ENCODE assay signal across 31 cellular contexts in the genomic region with DNA sequence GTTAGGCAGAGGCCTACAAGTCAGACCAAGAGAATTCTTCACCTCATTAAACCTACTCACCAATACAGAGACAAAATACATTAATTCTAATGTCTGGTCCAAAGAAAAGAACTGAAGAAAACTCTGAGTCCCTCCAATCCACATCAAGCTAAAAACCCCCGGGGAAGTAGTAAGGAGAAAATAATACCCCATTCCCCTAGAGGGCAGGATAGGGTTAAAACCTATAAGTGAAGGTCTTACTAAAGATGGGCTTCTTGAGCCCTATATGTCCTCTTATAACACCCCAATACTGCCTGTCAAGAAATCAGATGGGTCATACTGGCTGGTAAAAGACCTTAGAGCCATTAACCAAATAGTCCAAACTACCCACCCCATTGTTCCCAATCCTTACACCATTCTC.
"Had no signal": no experiment of that assay in that cellular context is flagged by ENCODE, and none has a peak within 500 bp of the region (broad histone marks: within the 10 kb centered on the region; RNA-seq: fewer than 3 reads in every experiment).

No MANE protein-coding gene starts in this region.

- H3K36me3 Mint-ChIP-seq: stimulated activated effector memory CD8-positive, alpha-beta T cell treated with anti-CD3 and anti-CD28 coated beads, Interleukin-12 subunit alpha, Interleukin-12 subunit beta, amount 100 ng/mL, for 72 hours had no signal

- H3K4me1 ChIP-seq: adrenal gland, ascending aorta, left lung, right lobe of liver, suprapubic skin, tibial nerve had no signal

- DNase-seq: activated CD4-positive, alpha-beta T cell treated with anti-CD3 and anti-CD28 coated beads for 4 hours; activated CD4-positive, alpha-beta T cell treated with anti-CD3 and anti-CD28 coated beads, Interleukin-2, amount 50 U/mL, for 48 hours; activated CD4-positive, CD25-positive, alpha-beta regulatory T cell; activated CD8-positive, alpha-beta memory T cell treated with anti-CD3 and anti-CD28 coated beads, Interleukin-2, amount 50 U/mL, for 48 hours; activated naive CD4-positive, alpha-beta T cell; activated T-cell treated with anti-CD3 and anti-CD28 coated beads, Interleukin-2, amount 50 U/mL, for 4 hours; adrenal gland; brain microvascular endothelial cell; caudate nucleus; effector CD4-positive, alpha-beta T cell; erythroblast; foreskin melanocyte; glutamatergic neuron; kidney glomerular epithelial cell; left lung; naive thymus-derived CD4-positive, alpha-beta T cell; occipital lobe; right lobe of liver; stimulated activated CD4-positive, alpha-beta T cell treated with anti-CD3 and anti-CD28 coated beads, Interleukin-2, amount 100 ng/mL, for 24 hours; stimulated activated naive CD8-positive, alpha-beta T cell treated with anti-CD3 and anti-CD28 coated beads, Interleukin-15, amount 100 ng/mL, for 72 hours had no signal

- H3K27ac Mint-ChIP-seq: activated naive CD8-positive, alpha-beta T cell; activated T-helper 2 cell treated with anti-CD3 and anti-CD28 coated beads, Interferon-gamma antibody, Interleukin-2, Interleukin-4, amounts not matched to agents 10 μg/mL and 5 μg/mL and 100 μg/mL, durations not matched to agents 14 hours and 24 hours and 36 hours; dendritic cell treated with granulocyte-macrophage colony-stimulating factor and Interleukin-4, amounts not matched to agents 40 ng/mL and 50 ng/mL, for 4 days; naive thymus-derived CD4-positive, alpha-beta T cell; stimulated activated effector memory CD8-positive, alpha-beta T cell treated with anti-CD3 and anti-CD28 coated beads, Interleukin-12 subunit alpha, Interleukin-12 subunit beta, amount 100 ng/mL, for 72 hours; stimulated activated naive CD8-positive, alpha-beta T cell treated with anti-CD3 and anti-CD28 coated beads, Interleukin-15, amount 100 ng/mL, for 72 hours had no signal

- H3K27me3 ChIP-seq: adrenal gland, ascending aorta, brain microvascular endothelial cell, hepatocyte, left lung, right lobe of liver, suprapubic skin, tibial nerve had no signal

- H3K4me1 Mint-ChIP-seq: neural crest cell; stimulated activated naive CD8-positive, alpha-beta T cell treated with anti-CD3 and anti-CD28 coated beads, Interleukin-15, amount 100 ng/mL, for 72 hours had no signal

- H3K9me3 ChIP-seq: adrenal gland, ascending aorta, right lobe of liver had no signal

- H3K36me3 ChIP-seq: adrenal gland, ascending aorta, brain microvascular endothelial cell, left lung, right lobe of liver, suprapubic skin, tibial nerve had no signal

- H3K4me3 ChIP-seq: adrenal gland, ascending aorta, hepatocyte, left lung, lung, right lobe of liver, skin epidermis, suprapubic skin, tibial nerve had no signal

- ATAC-seq: activated T-cell treated with anti-CD3 and anti-CD28 coated beads, Interleukin-2, amount 50 U/mL, for 4 hours; left lung; naive thymus-derived CD4-positive, alpha-beta T cell; right lobe of liver; stimulated activated effector memory CD8-positive, alpha-beta T cell treated with anti-CD3 and anti-CD28 coated beads, Interleukin-12 subunit alpha, Interleukin-12 subunit beta, amount 100 ng/mL, for 72 hours; stimulated activated naive CD8-positive, alpha-beta T cell treated with anti-CD3 and anti-CD28 coated beads, Interleukin-15, amount 100 ng/mL, for 72 hours had no signal

- H3K27ac ChIP-seq: adrenal gland, ascending aorta, brain microvascular endothelial cell, hepatocyte, left lung, right lobe of liver, skin epidermis, suprapubic skin, tibial nerve had no signal

- H3K27me3 Mint-ChIP-seq: activated naive CD8-positive, alpha-beta T cell; dendritic cell treated with granulocyte-macrophage colony-stimulating factor and Interleukin-4, amounts not matched to agents 40 ng/mL and 50 ng/mL, for 4 days; naive thymus-derived CD4-positive, alpha-beta T cell; stimulated activated naive CD8-positive, alpha-beta T cell treated with anti-CD3 and anti-CD28 coated beads, Interleukin-15, amount 100 ng/mL, for 72 hours had no signal

- H3K4me3 Mint-ChIP-seq: activated naive CD8-positive, alpha-beta T cell; activated T-cell treated with anti-CD3 and anti-CD28 coated beads, Interleukin-2, amount 50 U/mL, for 4 hours; dendritic cell treated with granulocyte-macrophage colony-stimulating factor and Interleukin-4, amounts not matched to agents 40 ng/mL and 50 ng/mL, for 4 days; naive thymus-derived CD4-positive, alpha-beta T cell; neural crest cell; stimulated activated effector memory CD8-positive, alpha-beta T cell treated with anti-CD3 and anti-CD28 coated beads, Interleukin-12 subunit alpha, Interleukin-12 subunit beta, amount 100 ng/mL, for 72 hours; stimulated activated naive CD8-positive, alpha-beta T cell treated with anti-CD3 and anti-CD28 coated beads, Interleukin-15, amount 100 ng/mL, for 72 hours had no signal
